ENCODE assay signal across 9 cellular contexts in the genomic region with DNA sequence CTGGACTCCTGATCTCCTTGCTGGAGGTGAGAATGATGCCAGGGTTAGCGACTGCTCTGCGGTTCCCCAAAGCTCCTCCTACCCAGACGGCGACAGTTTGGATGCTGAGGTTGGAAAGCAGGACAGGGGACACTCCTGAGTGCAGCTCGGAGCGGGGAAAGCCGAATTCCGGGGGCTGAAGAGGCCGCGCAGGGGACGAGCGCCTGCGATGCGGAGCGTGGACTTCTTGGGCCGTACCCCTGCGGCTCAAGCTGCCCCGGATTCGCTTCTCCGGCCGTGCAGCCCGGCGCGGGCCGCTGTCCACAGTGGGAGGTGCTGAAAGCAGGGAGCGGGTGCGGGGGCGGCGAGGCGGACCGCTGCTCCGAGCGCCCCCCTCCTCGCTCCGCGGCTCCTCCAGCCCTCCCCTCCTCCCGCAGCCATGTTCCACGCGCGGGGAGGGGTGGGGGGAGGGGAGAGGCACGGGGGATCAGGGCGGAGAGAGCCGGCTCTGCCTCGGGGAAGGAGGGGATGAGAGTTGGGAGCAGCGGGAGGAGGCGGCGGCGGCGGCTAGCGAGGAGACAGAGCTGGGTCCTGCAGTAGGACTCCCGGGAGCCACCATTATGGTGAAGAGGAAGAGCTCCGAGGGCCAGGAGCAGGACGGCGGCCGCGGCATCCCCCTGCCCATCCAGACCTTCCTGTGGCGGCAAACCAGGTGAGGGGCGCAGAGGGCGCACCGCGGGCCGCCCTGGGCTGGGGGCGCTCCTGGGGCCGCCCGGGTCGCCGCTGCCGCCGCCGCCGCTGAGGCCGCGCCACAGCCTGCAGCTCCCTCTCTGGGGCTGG. TPM values are rescaled to one million over a fixed set of nuclear protein-coding genes. Genes with fewer than 3 reads are reported as not detected.
DNase-seq lines count a peak whose midpoint lies in the region; ATAC-seq, FAIRE-seq and TF ChIP-seq lines count a peak whose summit lies in the region.
"Had no signal": no experiment of that assay in that cellular context is flagged by ENCODE, and none has a peak within 500 bp of the region (broad histone marks: within the 10 kb centered on the region; RNA-seq: fewer than 3 reads in every experiment).

Gene UNC80, plus strand, starts transcription at position 359 of the 819 bp plus-strand sequence. Its CDS starts 241 bp downstream, at position 600.

- H3K4me3 ChIP-seq in H7 (ENCODE audit: insufficient read depth, low read depth, low read length), result peak within 1 kb of the TSS; percentile 50
- H3K4me3 ChIP-seq in GM12878, result no peak within 1 kb of the TSS
- H3K4me3 ChIP-seq in hepatocyte, result peak within 1 kb of the TSS; percentile 29
- peak within 1 kb of the TSS; percentile 22 for H3K4me3 ChIP-seq in psoas muscle

- in situ Hi-C loops in GM12878 (cut with MboI), result no loop called here

- no peaks in the 10 kb centered on the region for H3K9me2 ChIP-seq in hepatocyte (replicated peaks; ENCODE audit: insufficient read depth)

- H3K36me3 ChIP-seq in H7 (replicated peaks; ENCODE audit: control insufficient read depth, insufficient read depth, low read length) (no peaks in the 10 kb centered on the region), GM12878 (ENCODE audit: control insufficient read depth in 2 of 2, insufficient read depth in 2 of 2, low read length in 1 of 2) (no peaks in the 10 kb centered on the region), hepatocyte (replicated peaks; ENCODE audit: insufficient read depth, low read depth) (no peaks in the 10 kb centered on the region), psoas muscle (ENCODE audit: insufficient read depth in 1 of 2, low read depth in 1 of 2) (no peaks in the 10 kb centered on the region)

- ATAC-seq in GM12878 (peak; percentile 73), psoas muscle (peak in 3 of 4 donors; percentile 55 to 78 (median 61)), HG03097 (IDR thresholded peaks at IDR 0.05; ENCODE audit: low FRiP score, unreplicated experiment) (no peak), GM18861 (IDR thresholded peaks at IDR 0.05; ENCODE audit: unreplicated experiment) (no peak)

- POLR2A ChIA-PET in GM12878 (lab: Charles Lee), result no interaction called here

- TF ChIP-seq POLR2A in GM12878 (IDR thresholded peaks at IDR 0.05; ENCODE audit: low read depth, low read length), result no peak

- no peaks in the 10 kb centered on the region for H3K4me1 ChIP-seq in GM12878 (ENCODE audit: control insufficient read depth, insufficient read depth, low read length)
- H3K4me1 ChIP-seq in hepatocyte (ENCODE audit: insufficient read depth), result no peaks in the 10 kb centered on the region
- H3K4me1 ChIP-seq in psoas muscle, result no peaks in the 10 kb centered on the region

- BruUV-seq in GM12878 (replicated peaks; lab: Mats Ljungman, UMichigan), result no TSS peak

- H4K20me1 ChIP-seq in GM12878 (ENCODE audit: control insufficient read depth, insufficient read depth) (no peaks in the 10 kb centered on the region), hepatocyte (ENCODE audit: insufficient read depth, poor library complexity, severe bottlenecking) (no peaks in the 10 kb centered on the region)

- TF ChIP-seq EP300 in GM12878 (IDR thresholded peaks at IDR 0.05; ENCODE audit: borderline replicate concordance in 1 of 2, control insufficient read depth in 1 of 2, low read depth in 2 of 2, low read length in 2 of 2), result no peak

- H3K9me3 ChIP-seq in GM12878 (replicated peaks; ENCODE audit: control insufficient read depth, insufficient read depth, low read length) (no peaks in the 10 kb centered on the region), hepatocyte (ENCODE audit: low read depth) (no peaks in the 10 kb centered on the region), psoas muscle (no peaks in the 10 kb centered on the region)

- RAD21 ChIA-PET in GM12878 (lab: Charles Lee; ENCODE audit: unreplicated experiment), result no interaction called here

- no peak within 1 kb of the TSS for H3K27ac ChIP-seq in GM12878 (ENCODE audit: control insufficient read depth, insufficient read depth)
- no peak within 1 kb of the TSS for H3K27ac ChIP-seq in hepatocyte
- H3K27ac ChIP-seq in psoas muscle, result no peak within 1 kb of the TSS

- FAIRE-seq in GM12878 (lab: Jason Lieb, UNC), result no peak

- H2AFZ ChIP-seq in GM12878 (ENCODE audit: control insufficient read depth, low read depth, low read length) (no peak within 1 kb of the TSS), hepatocyte (peak within 1 kb of the TSS; percentile 53)

- CTCF ChIA-PET in GM12878 (lab: Yijun Ruan, JAX), result no interaction called here

- 24% methylated on average over 33 of the region's 73 CpGs for WGBS in GM12878 (ENCODE audit: insufficient coverage, insufficient replicate concordance, low lambda C conversion rate, missing lambda C conversion rate)
- WGBS in hepatocyte (ENCODE audit: low lambda C conversion rate, missing lambda C conversion rate), result under 1% methylated on average over 43 of the region's 73 CpGs
- WGBS in psoas muscle, 3 donors, result 0 to 1% (median 1%) methylated on average over 48 to 70 of the region's 73 CpGs

- H3K4me2 ChIP-seq in GM12878 (ENCODE audit: control insufficient read depth, insufficient read depth) (no peak within 1 kb of the TSS), hepatocyte (peak within 1 kb of the TSS; percentile 90)

- SMC1A ChIA-PET in GM12878 (lab: Charles Lee; ENCODE audit: uncharacterized antibody, unreplicated experiment), result interaction anchor here (1.4 kb wide), 1 partner anchor 8 kb away, joined by 3 read pairs; no protein-coding TSS in a partner anchor

- peak; percentile 72 for DNase-seq in COR-L47 (lab: John Stamatoyannopoulos, UW)
- DNase-seq in H7, result peak; percentile 90
- peak; percentile 59 for DNase-seq in NCI-H510A (lab: John Stamatoyannopoulos, UW)
- no peak for DNase-seq in GM12878 (ENCODE audit: low read depth, low spot score)
- DNase-seq in hepatocyte (ENCODE audit: low spot score), result peak; percentile 91
- DNase-seq in psoas muscle, result peak; percentile 50 to 62
- DNase-seq: naive B cell had no signal

- intact Hi-C loops in GM12878 (cut with micrococcal nuclease; ENCODE audit: unreplicated experiment), result no loop called here
- intact Hi-C loops in psoas muscle (cut with DNase I), result no loop called here

- TF ChIP-seq CTCF in GM12878 (IDR thresholded peaks at IDR 0.05 in 2 of 3, conservative IDR thresholded peaks at IDR 0.05 in 1 of 3; ENCODE audit: control insufficient read depth in 2 of 3, extremely low read depth in 1 of 3, insufficient read depth in 1 of 3, low read depth in 3 of 3, low read length in 3 of 3) (no peak), hepatocyte (IDR thresholded peaks at IDR 0.05; ENCODE audit: poor library complexity) (no peak), psoas muscle (IDR thresholded peaks at IDR 0.05) (no peak)

- TF ChIP-seq RAD21 in GM12878 (IDR thresholded peaks at IDR 0.05; ENCODE audit: insufficient read depth, low read depth, low read length), result no peak

- H3K27me3 ChIP-seq in H7 (ENCODE audit: control insufficient read depth, insufficient read depth, low read length) (peaks cover 59% of the 10 kb centered on the region), GM12878 (replicated peaks in 1 of 2; ENCODE audit: control insufficient read depth in 2 of 2, insufficient read depth in 2 of 2, low read length in 1 of 2) (peaks cover 0 to 2% of the 10 kb centered on the region in 2 experiments; a peak in 1 of 4 replicates), hepatocyte (peaks cover 18% of the 10 kb centered on the region), psoas muscle (ENCODE audit: insufficient read depth in 3 of 3, low read length in 2 of 3) (peaks cover 2 to 50% (median 8%) of the 10 kb centered on the region in 3 donors)

- H3K79me2 ChIP-seq in GM12878 (ENCODE audit: control insufficient read depth, insufficient read depth, low read length) (no peaks in the 10 kb centered on the region), hepatocyte (no peaks in the 10 kb centered on the region)

- no peak within 1 kb of the TSS for H3K9ac ChIP-seq in GM12878 (ENCODE audit: control insufficient read depth, insufficient read depth, low read length)

TF ChIP-seq in GM12878, 131 proteins besides CTCF, POLR2A, EP300 and RAD21 (continues in another document):
- TF ChIP-seq EGR1 (IDR thresholded peaks at IDR 0.05; ENCODE audit: borderline replicate concordance in 1 of 2, low read depth in 2 of 2, low read length in 2 of 2), result peak in 1 of 2 experiments; percentile 76; a peak in 2 of 3 replicates

RNA-seq across cellular contexts. Expression of gene UNC80, which starts in this region (rescaled TPM):
- total RNA-seq in H7 (2014; rRNA removed; shearing (Covaris generic)), result 0.17 and 0.18 TPM in 2 replicates
- total RNA-seq in GM12878 (2013; cell fraction: nucleolus; rRNA removed), result not detected in 2 replicates
- total RNA-seq in GM12878 (2014; rRNA removed) (not detected in 2 replicates), GM12878 (2014; rRNA removed; fragmentation: Illumina TruSeq; extraction: Trizol) (not detected in 2 replicates), GM12878 (2021) (not detected in 2 replicates), hepatocyte (0.03 and 0.04 TPM in 2 replicates), psoas muscle (not detected)
- polyA plus RNA-seq in GM12878 (2011; ENCODE audit: low read depth), result not detected
- polyA plus RNA-seq in GM12878 (2011; rRNA removed) (not detected in 2 replicates), GM12878 (2014; fragmentation: Illumina TruSeq; extraction: Trizol) (0.06 TPM in 1 of 2 replicates, not detected in the other), GM12878 (2014; fragmentation: Nextera tagmentation; extraction: Ambion mirVana) (not detected), GM12878 (2014; rRNA removed) (not detected in 2 replicates), GM12878 (2016; fragmentation: Nextera tagmentation; extraction: Ambion mirVana) (not detected), hepatocyte (0.12 and 0.43 TPM in 2 replicates), psoas muscle (under 1 TPM in 1 of 3 donors, not detected in 2; 0.03 TPM)
- polyA plus RNA-seq in GM12878 (2011; cell fraction: cytosol; rRNA removed), result not detected in 2 replicates
- polyA plus RNA-seq in GM12878 (2011; cell fraction: nucleus; rRNA removed), result not detected in 2 replicates
- not detected in 2 replicates for polyA plus RNA-seq in GM12878 (2012)
- polyA minus RNA-seq in GM12878 (2011; rRNA and poly(A)+ RNA removed), result not detected in 2 replicates
- polyA minus RNA-seq in GM12878 (2011; cell fraction: cytosol; rRNA and poly(A)+ RNA removed), result not detected in 2 replicates
- not detected in 2 replicates for polyA minus RNA-seq in GM12878 (2011; cell fraction: nucleus; rRNA and poly(A)+ RNA removed)

Comparison
In these comparisons a context has a peak if more than half of its experiments do, and no peak if none do; other contexts are left out.
1. Peak in DNase-seq and H3K4me3 ChIP-seq in H7; RNA of the gene not detected or under 1 TPM.
2. Peak in ATAC-seq in GM12878; RNA of the gene not detected or under 1 TPM.
3. Peak in DNase-seq, H3K4me3 ChIP-seq and H3K4me2 ChIP-seq in hepatocyte; RNA of the gene not detected or under 1 TPM.
4. Peak in DNase-seq, ATAC-seq and H3K4me3 ChIP-seq in psoas muscle; RNA of the gene not detected or under 1 TPM.